Comparison of ENCODE assay signal across 16 cellular contexts in genomic region chr1:60727553-60727952, GRCh38.
"Had no signal": no experiment of that assay in that cellular context is flagged by ENCODE, and none has a peak within 500 bp of the region (broad histone marks: within the 10 kb centered on the region; RNA-seq: fewer than 3 reads in every experiment).

No MANE protein-coding gene starts in this region.

- DNase-seq: activated B cell treated with CpG ODN at 0.5 μM for 24 hours; activated CD4-positive, alpha-beta T cell treated with anti-CD3 and anti-CD28 coated beads, Interleukin-2, amount 10 ng/mL, durations not matched to agents 24 days and 14 days; activated naive CD4-positive, alpha-beta T cell treated with Interleukin-2 at 50 U/mL for 16 hours; activated naive CD8-positive, alpha-beta T cell treated with anti-CD3 and anti-CD28 coated beads, Interleukin-2, amount 50 U/mL, for 24 hours; caudate nucleus; colonic mucosa; left cardiac atrium; nucleus accumbens; spleen; stimulated activated CD4-positive, alpha-beta T cell treated with anti-CD3 and anti-CD28 coated beads, Interleukin-1b, Interleukin-23, amount 100 ng/mL, for 48 hours; stimulated activated naive B cell treated with anti-CD40 and anti-IgM and Interleukin-4, amounts not matched to agents 10 μg/mL and 1 μg/mL and 100 μg/mL, for 72 hours; substantia nigra; T-helper 1 cell; upper lobe of left lung had no signal

- ATAC-seq: activated naive CD8-positive, alpha-beta T cell treated with anti-CD3 and anti-CD28 coated beads, Interleukin-2, amount 50 U/mL, for 24 hours; left cardiac atrium; natural killer cell treated with Interleukin-12 subunit alpha and Interleukin-12 subunit beta and Interleukin-15 and Interleukin-18, amount 100 ng/mL, for 72 hours; sciatic nerve; stimulated activated naive B cell treated with anti-CD40 and anti-IgM and Interleukin-4, amounts not matched to agents 10 μg/mL and 1 μg/mL and 100 μg/mL, for 72 hours had no signal

- H3K27me3 Mint-ChIP-seq: activated CD4-positive, alpha-beta T cell treated with anti-CD3 and anti-CD28 coated beads, Interleukin-2, amount 10 ng/mL, durations not matched to agents 24 days and 14 days had no signal

- H3K36me3 Mint-ChIP-seq: natural killer cell treated with Interleukin-12 subunit alpha and Interleukin-12 subunit beta and Interleukin-15 and Interleukin-18, amount 100 ng/mL, for 72 hours; stimulated activated naive B cell treated with anti-CD40 and anti-IgM and Interleukin-4, amounts not matched to agents 10 μg/mL and 1 μg/mL and 100 μg/mL, for 72 hours had no signal

- H3K4me1 Mint-ChIP-seq: activated B cell treated with CpG ODN at 0.5 μM for 24 hours; activated CD4-positive, alpha-beta T cell treated with anti-CD3 and anti-CD28 coated beads, Interleukin-2, amount 10 ng/mL, durations not matched to agents 24 days and 14 days; activated naive CD8-positive, alpha-beta T cell treated with anti-CD3 and anti-CD28 coated beads, Interleukin-2, amount 50 U/mL, for 24 hours; stimulated activated naive B cell treated with anti-CD40 and anti-IgM and Interleukin-4, amounts not matched to agents 10 μg/mL and 1 μg/mL and 100 μg/mL, for 72 hours had no signal

- H3K4me3 Mint-ChIP-seq: activated B cell treated with CpG ODN at 0.5 μM for 24 hours; activated CD4-positive, alpha-beta T cell treated with anti-CD3 and anti-CD28 coated beads, Interleukin-2, amount 10 ng/mL, durations not matched to agents 24 days and 14 days; activated naive CD8-positive, alpha-beta T cell treated with anti-CD3 and anti-CD28 coated beads, Interleukin-2, amount 50 U/mL, for 24 hours; natural killer cell treated with Interleukin-12 subunit alpha and Interleukin-12 subunit beta and Interleukin-15 and Interleukin-18, amount 100 ng/mL, for 72 hours; stimulated activated naive B cell treated with anti-CD40 and anti-IgM and Interleukin-4, amounts not matched to agents 10 μg/mL and 1 μg/mL and 100 μg/mL, for 72 hours had no signal

- H3K9me3 Mint-ChIP-seq: activated B cell treated with CpG ODN at 0.5 μM for 24 hours; activated CD4-positive, alpha-beta T cell treated with anti-CD3 and anti-CD28 coated beads, Interleukin-2, amount 10 ng/mL, durations not matched to agents 24 days and 14 days; activated naive CD8-positive, alpha-beta T cell treated with anti-CD3 and anti-CD28 coated beads, Interleukin-2, amount 50 U/mL, for 24 hours had no signal

- H3K27ac Mint-ChIP-seq: activated B cell treated with CpG ODN at 0.5 μM for 24 hours; activated CD4-positive, alpha-beta T cell treated with anti-CD3 and anti-CD28 coated beads, Interleukin-2, amount 10 ng/mL, durations not matched to agents 24 days and 14 days; activated naive CD8-positive, alpha-beta T cell treated with anti-CD3 and anti-CD28 coated beads, Interleukin-2, amount 50 U/mL, for 24 hours; natural killer cell treated with Interleukin-12 subunit alpha and Interleukin-12 subunit beta and Interleukin-15 and Interleukin-18, amount 100 ng/mL, for 72 hours; stimulated activated naive B cell treated with anti-CD40 and anti-IgM and Interleukin-4, amounts not matched to agents 10 μg/mL and 1 μg/mL and 100 μg/mL, for 72 hours had no signal

- H3K4me3 ChIP-seq: colonic mucosa, spleen, upper lobe of left lung had no signal

- H3K27me3 ChIP-seq: colonic mucosa, spleen, upper lobe of left lung had no signal

- H3K9me3 ChIP-seq: colonic mucosa, upper lobe of left lung had no signal

- H3K27ac ChIP-seq: colonic mucosa, spleen, upper lobe of left lung had no signal

- H3K36me3 ChIP-seq: colonic mucosa, spleen, upper lobe of left lung had no signal

- H3K4me1 ChIP-seq: colonic mucosa, spleen, upper lobe of left lung had no signal
